In the genomic region with DNA sequence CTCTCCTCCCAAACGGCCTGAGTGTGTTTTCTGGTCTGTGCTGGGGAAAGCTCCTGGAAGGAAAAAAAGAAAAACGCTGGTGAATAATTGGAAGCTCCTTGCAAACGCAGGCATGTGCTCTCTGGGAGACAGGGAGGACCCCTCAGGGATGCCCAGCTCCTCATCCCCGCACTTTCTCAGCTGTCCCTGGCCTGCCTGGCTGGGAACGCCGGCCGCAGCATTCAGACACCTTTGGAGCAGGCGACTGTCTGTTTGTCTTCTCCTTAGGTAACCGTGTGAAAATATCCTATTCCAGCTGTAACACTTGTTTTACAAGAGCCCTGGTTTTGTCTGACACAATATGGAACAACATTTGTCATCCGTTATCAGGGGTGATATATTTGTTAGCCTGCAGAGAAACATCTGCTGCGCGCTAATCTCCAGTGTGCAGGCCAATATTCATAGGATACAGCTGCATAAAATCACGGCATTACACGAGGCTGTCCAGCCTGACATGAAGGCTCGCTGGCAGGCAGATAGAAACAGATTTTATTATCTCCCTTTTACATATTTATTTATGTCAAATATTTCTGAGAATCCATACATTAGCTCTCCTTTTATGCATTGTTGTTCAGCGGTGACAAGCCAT, we compare ENCODE assay signal across 16 cellular contexts.
"Had no signal": no experiment of that assay in that cellular context is flagged by ENCODE, and none has a peak within 500 bp of the region (broad histone marks: within the 10 kb centered on the region; RNA-seq: fewer than 3 reads in every experiment).

No MANE protein-coding gene starts in this region.

- H3K27me3 Mint-ChIP-seq: dendritic cell treated with granulocyte-macrophage colony-stimulating factor and Interleukin-4, amounts not matched to agents 40 ng/mL and 50 ng/mL, for 4 days had no signal

- H3K27ac Mint-ChIP-seq: activated CD4-positive, alpha-beta memory T cell treated with anti-CD3 and anti-CD28 coated beads for 36 hours; activated naive CD8-positive, alpha-beta T cell; activated T-helper 1 cell treated with anti-CD3 and anti-CD28 coated beads, Interleukin-12 subunit alpha, Interleukin-12 subunit beta, Interleukin-2, Interleukin-4 antibody, amounts not matched to agents 30 ng/mL and 10 ng/mL and 1 ng/mL, durations not matched to agents 14 hours and 24 hours and 36 hours; dendritic cell treated with granulocyte-macrophage colony-stimulating factor and Interleukin-4, amounts not matched to agents 40 ng/mL and 50 ng/mL, for 4 days; immature natural killer cell; naive thymus-derived CD4-positive, alpha-beta T cell; stimulated activated naive B cell treated with anti-CD40 and anti-IgM and Interleukin-4, amounts not matched to agents 10 μg/mL and 1 μg/mL and 100 μg/mL, for 72 hours; T-helper 2 cell treated with Interferon-gamma antibody and Interleukin-4, amounts not matched to agents 5 μg/mL and 100 μg/mL, for 36 hours; WTC11 had no signal

- ATAC-seq: naive thymus-derived CD4-positive, alpha-beta T cell; stimulated activated naive B cell treated with anti-CD40 and anti-IgM and Interleukin-4, amounts not matched to agents 10 μg/mL and 1 μg/mL and 100 μg/mL, for 72 hours; WTC11 had no signal

- H3K4me3 Mint-ChIP-seq: activated CD4-positive, alpha-beta memory T cell treated with anti-CD3 and anti-CD28 coated beads for 36 hours; activated naive CD8-positive, alpha-beta T cell; activated T-helper 1 cell treated with anti-CD3 and anti-CD28 coated beads, Interleukin-12 subunit alpha, Interleukin-12 subunit beta, Interleukin-2, Interleukin-4 antibody, amounts not matched to agents 30 ng/mL and 10 ng/mL and 1 ng/mL, durations not matched to agents 14 hours and 24 hours and 36 hours; dendritic cell treated with granulocyte-macrophage colony-stimulating factor and Interleukin-4, amounts not matched to agents 40 ng/mL and 50 ng/mL, for 4 days; immature natural killer cell; naive thymus-derived CD4-positive, alpha-beta T cell; stimulated activated naive B cell treated with anti-CD40 and anti-IgM and Interleukin-4, amounts not matched to agents 10 μg/mL and 1 μg/mL and 100 μg/mL, for 72 hours; T-helper 2 cell treated with Interferon-gamma antibody and Interleukin-4, amounts not matched to agents 5 μg/mL and 100 μg/mL, for 36 hours; WTC11 had no signal

- H3K9me3 Mint-ChIP-seq: activated CD4-positive, alpha-beta memory T cell treated with anti-CD3 and anti-CD28 coated beads for 36 hours; activated T-helper 1 cell treated with anti-CD3 and anti-CD28 coated beads, Interleukin-12 subunit alpha, Interleukin-12 subunit beta, Interleukin-2, Interleukin-4 antibody, amounts not matched to agents 30 ng/mL and 10 ng/mL and 1 ng/mL, durations not matched to agents 14 hours and 24 hours and 36 hours; dendritic cell treated with granulocyte-macrophage colony-stimulating factor and Interleukin-4, amounts not matched to agents 40 ng/mL and 50 ng/mL, for 4 days had no signal

- H3K36me3 Mint-ChIP-seq: activated CD4-positive, alpha-beta memory T cell treated with anti-CD3 and anti-CD28 coated beads for 36 hours; activated naive CD8-positive, alpha-beta T cell; immature natural killer cell; naive thymus-derived CD4-positive, alpha-beta T cell; stimulated activated naive B cell treated with anti-CD40 and anti-IgM and Interleukin-4, amounts not matched to agents 10 μg/mL and 1 μg/mL and 100 μg/mL, for 72 hours had no signal

- DNase-seq: activated CD4-positive, alpha-beta memory T cell treated with anti-CD3 and anti-CD28 coated beads for 36 hours; activated CD4-positive, alpha-beta T cell treated with anti-CD3 and anti-CD28 coated beads for 4 hours; activated T-cell treated with anti-CD3 and anti-CD28 coated beads for 4 hours; amniotic stem cell; effector CD8-positive, alpha-beta T cell; immature natural killer cell; mesendoderm; naive thymus-derived CD4-positive, alpha-beta T cell; sigmoid colon; spleen; stimulated activated naive B cell treated with anti-CD40 and anti-IgM and Interleukin-4, amounts not matched to agents 10 μg/mL and 1 μg/mL and 100 μg/mL, for 72 hours had no signal

- H3K4me1 Mint-ChIP-seq: immature natural killer cell; naive thymus-derived CD4-positive, alpha-beta T cell; stimulated activated naive B cell treated with anti-CD40 and anti-IgM and Interleukin-4, amounts not matched to agents 10 μg/mL and 1 μg/mL and 100 μg/mL, for 72 hours had no signal
